In genomic region chr1:43427524-43427923, GRCh38 we compare ENCODE assay signal across 19 cellular contexts. TPM values are rescaled to one million over a fixed set of nuclear protein-coding genes. Genes with fewer than 3 reads are reported as not detected.
DNase-seq lines count a peak whose midpoint lies in the region; ATAC-seq, FAIRE-seq and TF ChIP-seq lines count a peak whose summit lies in the region.
"Had no signal": no experiment of that assay in that cellular context is flagged by ENCODE, and none has a peak within 500 bp of the region (broad histone marks: within the 10 kb centered on the region; RNA-seq: fewer than 3 reads in every experiment).

No MANE protein-coding gene starts in this region.

- H3K4me3 ChIP-seq in left lung, result no peak overlapping the region
- H3K4me3 ChIP-seq in thyroid gland (replicated peaks in 1 of 3), result no peak overlapping the region
- H3K4me3 ChIP-seq: SJSA1 had no signal

- intact Hi-C loops in left lung (cut with DNase I), result no loop called here
- intact Hi-C loops in thyroid gland (cut with DNase I), result no loop called here

- DNase-seq in DMS79 treated with DMSO at 0.1 percent for 48 hours (lab: John Stamatoyannopoulos, UW) (peak; percentile 88), NCI-H2029 treated with DMSO at 0.1 percent for 48 hours (lab: John Stamatoyannopoulos, UW) (peak; percentile 14), left lung (no peak), thyroid gland (peak; percentile 86 to 88), frontal cortex (ENCODE audit: low spot score in 2 of 2) (no peak), OCI-M1 (lab: John Stamatoyannopoulos, UW) (no peak)
- no peak for DNase-seq in stimulated activated CD4-positive, alpha-beta T cell treated with anti-CD3 and anti-CD28 coated beads, Interleukin-12 subunit alpha, Interleukin-12 subunit beta, amount 100 ng/mL, for 4 hours
- DNase-seq: BE2C; Calu3; CD4-positive, alpha-beta memory T cell; GF-D8; HFFc6; Karpas-422; NCI-H187; NK-92 treated with Interleukin-12 subunit alpha and Interleukin-12 subunit beta, amount 100 ng/mL, for 24 hours; RPMI8226 had no signal

- H3K36me3 ChIP-seq in left lung (peaks cover 0 to 95% of the 10 kb centered on the region in 2 donors), thyroid gland (peaks cover 85 to 91% of the 10 kb centered on the region in 2 donors)
- H3K36me3 ChIP-seq: BE2C had no signal

- no peak for TF ChIP-seq CTCF in left lung (IDR thresholded peaks at IDR 0.05)
- TF ChIP-seq CTCF in thyroid gland (IDR thresholded peaks at IDR 0.05), result no peak

- TF ChIP-seq POLR2A in thyroid gland (IDR thresholded peaks at IDR 0.05), result no peak

- H3K9me3 ChIP-seq in left lung (no peaks in the 10 kb centered on the region), thyroid gland (no peaks in the 10 kb centered on the region)
- H3K9me3 ChIP-seq: BE2C, SJSA1 had no signal

- ATAC-seq in left lung, result peak; percentile 64

- FAIRE-seq in frontal cortex (lab: Jason Lieb, UNC), result no peak
- FAIRE-seq: GM12892, H1 had no signal

- no peaks in the 10 kb centered on the region for H3K4me1 ChIP-seq in left lung
- H3K4me1 ChIP-seq in thyroid gland, result peaks cover 3 to 6% of the 10 kb centered on the region in 2 donors
- H3K4me1 ChIP-seq: BE2C, SJSA1 had no signal

- H3K27me3 ChIP-seq in left lung (no peaks in the 10 kb centered on the region), thyroid gland (no peaks in the 10 kb centered on the region)
- H3K27me3 ChIP-seq: BE2C, SJSA1 had no signal

- H3K27ac ChIP-seq in left lung, result no peak overlapping the region
- H3K27ac ChIP-seq in thyroid gland, result peak overlapping the region in 1 of 3 donors; percentile 30
- H3K27ac ChIP-seq: SJSA1 had no signal

- WGBS in thyroid gland, 2 donors, result 67 to 73% methylated on average over 14 of the region's 14 CpGs

RNA-seq across cellular contexts. Expression of gene HYI, which starts 26.2 kb away (rescaled TPM):
- total RNA-seq in left lung (10 to 100 TPM; 55.9 to 60.2 TPM), thyroid gland (10 to 100 TPM; 50.6 to 92.9 (median 65.6) TPM), frontal cortex (27.3 TPM)

RNA-seq across cellular contexts. Expression of gene SZT2, which starts 37.8 kb away (rescaled TPM):
- total RNA-seq in left lung (10 to 100 TPM; 40.1 to 68.0 TPM), thyroid gland (100 to 1,000 TPM in 1 of 4 donors, 10 to 100 TPM in 3; 36.1 to 107 (median 58.2) TPM), frontal cortex (19.2 TPM)

RNA-seq across cellular contexts. Expression of gene MED8, which starts 37.9 kb away (rescaled TPM):
- total RNA-seq in left lung (10 to 100 TPM; 40.3 to 48.5 TPM), thyroid gland (10 to 100 TPM; 37.7 to 48.6 (median 45.3) TPM), frontal cortex (22.8 TPM)

RNA-seq across cellular contexts. Expression of gene ELOVL1, which starts 59.7 kb away (rescaled TPM):
- total RNA-seq in left lung (100 to 1,000 TPM; 118 to 144 TPM), thyroid gland (100 to 1,000 TPM in 2 of 4 donors, 10 to 100 TPM in 2; 70.5 to 117 (median 85.8) TPM), frontal cortex (6.9 TPM)

Comparison
In these comparisons a context has a peak if more than half of its experiments do, and no peak if none do; other contexts are left out.
1. DNase-seq: peak in DMS79 treated with DMSO at 0.1 percent for 48 hours (single experiment), NCI-H2029 treated with DMSO at 0.1 percent for 48 hours (single experiment) and thyroid gland (2 of 2); none in left lung (0 of 2), stimulated activated CD4-positive, alpha-beta T cell treated with anti-CD3 and anti-CD28 coated beads, Interleukin-12 subunit alpha, Interleukin-12 subunit beta, amount 100 ng/mL, for 4 hours (single experiment), frontal cortex (0 of 2) and OCI-M1 (single experiment).